ENCODE assay signal across 18 cellular contexts in genomic region chr4:128159967-128160366, GRCh38.
A peak's percentile ranks its signal among the peaks of the same experiment; 100 is the strongest.
DNase-seq lines count a peak whose midpoint lies in the region; ATAC-seq and TF ChIP-seq lines count a peak whose summit lies in the region.
"Had no signal": no experiment of that assay in that cellular context is flagged by ENCODE, and none has a peak within 500 bp of the region (broad histone marks: within the 10 kb centered on the region; RNA-seq: fewer than 3 reads in every experiment).

No MANE protein-coding gene starts in this region.

- H3K4me3 Mint-ChIP-seq in activated T-helper 2 cell treated with anti-CD3 and anti-CD28 coated beads, Interferon-gamma antibody, Interleukin-2, Interleukin-4, amounts not matched to agents 10 μg/mL and 5 μg/mL and 100 μg/mL, durations not matched to agents 14 hours and 24 hours and 36 hours (ENCODE audit: low read depth): no peak overlapping the region
- H3K4me3 Mint-ChIP-seq in activated T-cell treated with anti-CD3 and anti-CD28 coated beads, Interleukin-2, amount 50 U/mL, for 72 hours: no peak overlapping the region
- H3K4me3 Mint-ChIP-seq: activated naive CD8-positive, alpha-beta T cell treated with anti-CD3 and anti-CD28 coated beads, Interleukin-2, amount 10 ng/mL, durations not matched to agents 7 days and 5 days had no signal

- H3K4me2 ChIP-seq in mammary epithelial cell (ENCODE audit: insufficient read depth, low read depth, low read length): no peak overlapping the region

- H3K4me1 Mint-ChIP-seq in activated T-helper 2 cell treated with anti-CD3 and anti-CD28 coated beads, Interferon-gamma antibody, Interleukin-2, Interleukin-4, amounts not matched to agents 10 μg/mL and 5 μg/mL and 100 μg/mL, durations not matched to agents 14 hours and 24 hours and 36 hours (ENCODE audit: low read depth): no peaks in the 10 kb centered on the region
- no peaks in the 10 kb centered on the region for H3K4me1 Mint-ChIP-seq in activated T-cell treated with anti-CD3 and anti-CD28 coated beads, Interleukin-2, amount 50 U/mL, for 72 hours (ENCODE audit: low read depth)
- H3K4me1 Mint-ChIP-seq: activated naive CD8-positive, alpha-beta T cell treated with anti-CD3 and anti-CD28 coated beads, Interleukin-2, amount 10 ng/mL, durations not matched to agents 7 days and 5 days had no signal

- TF ChIP-seq CTCF in AG10803 (conservative IDR thresholded peaks at IDR 0.05; ENCODE audit: low read length) (no peak), mammary epithelial cell (conservative IDR thresholded peaks at IDR 0.05 in 1 of 2, IDR thresholded peaks at IDR 0.05 in 1 of 2; ENCODE audit: extremely low read depth in 1 of 2, insufficient read depth in 1 of 2, low read depth in 1 of 2, low read length in 2 of 2) (peak in 1 of 2 donors; percentile 18)

- intact Hi-C loops in mammary epithelial cell (cut with micrococcal nuclease) (no loop called here), aorta (cut with DNase I) (no loop called here)
- intact Hi-C loops in activated T-helper 2 cell treated with anti-CD3 and anti-CD28 coated beads, Interferon-gamma antibody, Interleukin-2, Interleukin-4, amounts not matched to agents 10 μg/mL and 5 μg/mL and 100 μg/mL, durations not matched to agents 14 hours and 24 hours and 36 hours (cut with micrococcal nuclease): no loop called here

- ATAC-seq in activated T-cell treated with anti-CD3 and anti-CD28 coated beads, Interleukin-2, amount 50 U/mL, for 72 hours (replicated peaks in 1 of 2): no peak
- ATAC-seq in aorta (ENCODE audit: low FRiP score): no peak

- CTCF ChIA-PET in mammary epithelial cell (lab: Charles Lee; ENCODE audit: low non-redundant PET): no interaction called here

- no peaks in the 10 kb centered on the region for H3K27me3 ChIP-seq in mammary epithelial cell (ENCODE audit: insufficient read depth, low read length)
- H3K27me3 ChIP-seq in aorta (ENCODE audit: control insufficient read depth in 1 of 2, insufficient read depth in 2 of 2, low read length in 1 of 2): no peaks in the 10 kb centered on the region
- H3K27me3 ChIP-seq: dorsolateral prefrontal cortex, upper lobe of left lung had no signal

- no peaks in the 10 kb centered on the region for H3K9me3 ChIP-seq in mammary epithelial cell (replicated peaks; ENCODE audit: insufficient read depth, low read length)
- no peaks in the 10 kb centered on the region for H3K9me3 ChIP-seq in aorta (ENCODE audit: control insufficient read depth, low read length)
- H3K9me3 ChIP-seq: upper lobe of left lung had no signal

- 88% methylated on average over 2 of the region's 2 CpGs for WGBS in mammary epithelial cell (ENCODE audit: low coverage, missing lambda C conversion rate)
- WGBS in aorta, 2 donors: 64 to 80% methylated on average over 2 of the region's 2 CpGs

- H3K4me1 ChIP-seq in mammary epithelial cell (ENCODE audit: insufficient read depth, low read length): no peaks in the 10 kb centered on the region
- peaks cover 0 to 2% of the 10 kb centered on the region in 2 donors for H3K4me1 ChIP-seq in aorta (ENCODE audit: control insufficient read depth in 1 of 2, insufficient read depth in 2 of 2, low read length in 2 of 2)

- in situ Hi-C loops in mammary epithelial cell (cut with MboI; ENCODE audit: low sequenced_read_pairs in 2 of 2): no loop called here

- H3K79me2 ChIP-seq in mammary epithelial cell (ENCODE audit: insufficient read depth, low read length): no peaks in the 10 kb centered on the region

- peaks cover 11% of the 10 kb centered on the region for H3K36me3 Mint-ChIP-seq in activated T-helper 2 cell treated with anti-CD3 and anti-CD28 coated beads, Interferon-gamma antibody, Interleukin-2, Interleukin-4, amounts not matched to agents 10 μg/mL and 5 μg/mL and 100 μg/mL, durations not matched to agents 14 hours and 24 hours and 36 hours (ENCODE audit: low read depth)
- peaks cover 4 to 5% of the 10 kb centered on the region in 2 donors for H3K36me3 Mint-ChIP-seq in activated T-cell treated with anti-CD3 and anti-CD28 coated beads, Interleukin-2, amount 50 U/mL, for 72 hours (ENCODE audit: insufficient read depth in 2 of 2)

- no peak overlapping the region for H3K9ac ChIP-seq in mammary epithelial cell (ENCODE audit: insufficient read depth, low read length)

- no peak overlapping the region for H3K4me3 ChIP-seq in AG10803 (ENCODE audit: low read length)
- no peak overlapping the region for H3K4me3 ChIP-seq in mammary epithelial cell (replicated peaks in 1 of 3; ENCODE audit: insufficient read depth in 1 of 3, low read depth in 2 of 3, low read length in 3 of 3)
- no peak overlapping the region for H3K4me3 ChIP-seq in aorta (ENCODE audit: low read length in 2 of 2)
- H3K4me3 ChIP-seq: dorsolateral prefrontal cortex, upper lobe of left lung had no signal

- no peak overlapping the region for H3K27ac Mint-ChIP-seq in activated T-helper 2 cell treated with anti-CD3 and anti-CD28 coated beads, Interferon-gamma antibody, Interleukin-2, Interleukin-4, amounts not matched to agents 10 μg/mL and 5 μg/mL and 100 μg/mL, durations not matched to agents 14 hours and 24 hours and 36 hours
- no peak overlapping the region for H3K27ac Mint-ChIP-seq in activated T-cell treated with anti-CD3 and anti-CD28 coated beads, Interleukin-2, amount 50 U/mL, for 72 hours
- H3K27ac Mint-ChIP-seq: activated naive CD8-positive, alpha-beta T cell treated with anti-CD3 and anti-CD28 coated beads, Interleukin-2, amount 10 ng/mL, durations not matched to agents 7 days and 5 days; progenitor cell of endocrine pancreas had no signal

- dilution Hi-C loops in mammary epithelial cell (cut with HindIII; ENCODE audit: low sequenced_read_pairs): no loop called here

- DNase-seq in AG10803 (ENCODE audit: low read depth) (peak; percentile 3), M059J (ENCODE audit: low read depth) (peak; percentile 82), mammary epithelial cell (peak; percentile 46), iris pigment epithelial cell (ENCODE audit: low read depth) (peak; percentile 92), aorta (no peak), RPMI8226 (no peak)
- no peak for DNase-seq in activated T-helper 2 cell treated with anti-CD3 and anti-CD28 coated beads, Interferon-gamma antibody, Interleukin-2, Interleukin-4, amounts not matched to agents 10 μg/mL and 5 μg/mL and 100 μg/mL, durations not matched to agents 14 hours and 24 hours and 36 hours (ENCODE audit: low spot score)
- no peak for DNase-seq in activated T-cell treated with anti-CD3 and anti-CD28 coated beads, Interleukin-2, amount 50 U/mL, for 72 hours
- DNase-seq: activated CD8-positive, alpha-beta memory T cell treated with anti-CD3 and anti-CD28 coated beads, Interleukin-2, amount 50 U/mL, for 48 hours; activated naive CD8-positive, alpha-beta T cell treated with anti-CD3 and anti-CD28 coated beads, Interleukin-2, amount 10 ng/mL, durations not matched to agents 7 days and 5 days; dorsolateral prefrontal cortex; kidney; NCI-H1436 treated with DMSO at 0.1 percent for 48 hours; NCI-H69; Right ventricle myocardium superior; stimulated activated CD4-positive, alpha-beta T cell treated with anti-CD3 and anti-CD28 coated beads, Interleukin-1b, Interleukin-23, amount 100 ng/mL, for 48 hours; upper lobe of left lung had no signal

- no peak overlapping the region for H3K27ac ChIP-seq in mammary epithelial cell (ENCODE audit: insufficient read depth, low read depth, low read length)
- no peak overlapping the region for H3K27ac ChIP-seq in aorta (ENCODE audit: low read depth in 1 of 2, low read length in 2 of 2)
- H3K27ac ChIP-seq: dorsolateral prefrontal cortex, upper lobe of left lung had no signal

- H4K20me1 ChIP-seq in mammary epithelial cell (ENCODE audit: insufficient read depth, low read length): no peaks in the 10 kb centered on the region

- H3K27me3 Mint-ChIP-seq in activated T-helper 2 cell treated with anti-CD3 and anti-CD28 coated beads, Interferon-gamma antibody, Interleukin-2, Interleukin-4, amounts not matched to agents 10 μg/mL and 5 μg/mL and 100 μg/mL, durations not matched to agents 14 hours and 24 hours and 36 hours (ENCODE audit: low read depth): no peaks in the 10 kb centered on the region
- H3K27me3 Mint-ChIP-seq in activated T-cell treated with anti-CD3 and anti-CD28 coated beads, Interleukin-2, amount 50 U/mL, for 72 hours (ENCODE audit: low read depth): no peaks in the 10 kb centered on the region
- H3K27me3 Mint-ChIP-seq: activated naive CD8-positive, alpha-beta T cell treated with anti-CD3 and anti-CD28 coated beads, Interleukin-2, amount 10 ng/mL, durations not matched to agents 7 days and 5 days; progenitor cell of endocrine pancreas had no signal

- H3K36me3 ChIP-seq in mammary epithelial cell (ENCODE audit: insufficient read depth, low read length) (no peaks in the 10 kb centered on the region), aorta (ENCODE audit: control insufficient read depth in 1 of 2, insufficient read depth in 2 of 2, low read length in 1 of 2) (peaks cover 0 to 4% of the 10 kb centered on the region in 2 donors)

- no peaks in the 10 kb centered on the region for H3K9me3 Mint-ChIP-seq in activated T-helper 2 cell treated with anti-CD3 and anti-CD28 coated beads, Interferon-gamma antibody, Interleukin-2, Interleukin-4, amounts not matched to agents 10 μg/mL and 5 μg/mL and 100 μg/mL, durations not matched to agents 14 hours and 24 hours and 36 hours
- peaks cover 2 to 4% of the 10 kb centered on the region in 2 donors for H3K9me3 Mint-ChIP-seq in activated T-cell treated with anti-CD3 and anti-CD28 coated beads, Interleukin-2, amount 50 U/mL, for 72 hours
- H3K9me3 Mint-ChIP-seq: activated naive CD8-positive, alpha-beta T cell treated with anti-CD3 and anti-CD28 coated beads, Interleukin-2, amount 10 ng/mL, durations not matched to agents 7 days and 5 days had no signal

- no TSS peak for BruUV-seq in mammary epithelial cell (replicated peaks; lab: Mats Ljungman, UMichigan)

- no peak overlapping the region for H2AFZ ChIP-seq in mammary epithelial cell (ENCODE audit: low read depth, low read length)

Comparison
In these comparisons a context has a peak if more than half of its experiments do, and no peak if none do; other contexts are left out.
1. DNase-seq: peak in AG10803 (single experiment), M059J (single experiment), mammary epithelial cell (single experiment) and iris pigment epithelial cell (single experiment); none in activated T-helper 2 cell treated with anti-CD3 and anti-CD28 coated beads, Interferon-gamma antibody, Interleukin-2, Interleukin-4, amounts not matched to agents 10 μg/mL and 5 μg/mL and 100 μg/mL, durations not matched to agents 14 hours and 24 hours and 36 hours (single experiment), activated T-cell treated with anti-CD3 and anti-CD28 coated beads, Interleukin-2, amount 50 U/mL, for 72 hours (0 of 2), aorta (0 of 2) and RPMI8226 (single experiment).